Comparison of ENCODE assay signal across 8 cellular contexts in genomic region chr5:139272471-139273321, GRCh38. TPM values are rescaled to one million over a fixed set of nuclear protein-coding genes. Genes with fewer than 3 reads are reported as not detected.
DNase-seq lines count a peak whose midpoint lies in the region; ATAC-seq and TF ChIP-seq lines count a peak whose summit lies in the region.

No MANE protein-coding gene starts in this region.

- H3K27me3 ChIP-seq in H7 (ENCODE audit: control insufficient read depth, insufficient read depth, low read length) (no peaks in the 10 kb centered on the region), SU-DHL-6 (ENCODE audit: low read length) (no peaks in the 10 kb centered on the region), endocrine pancreas (ENCODE audit: control insufficient read depth, insufficient read depth, low read length) (no peaks in the 10 kb centered on the region)

- no peak overlapping the region for H3K27ac Mint-ChIP-seq in progenitor cell of endocrine pancreas

- H3K4me2 ChIP-seq in SU-DHL-6 (ENCODE audit: low read depth, low read length, poor library complexity, severe bottlenecking): peak overlapping the region; percentile 81

- no peak overlapping the region for H3K27ac ChIP-seq in SU-DHL-6 (ENCODE audit: low read depth, low read length)

- peak overlapping the region; percentile 78 for H3K4me3 Mint-ChIP-seq in progenitor cell of endocrine pancreas (ENCODE audit: low read depth)

- no peak overlapping the region for H2AFZ ChIP-seq in SU-DHL-6 (ENCODE audit: low read depth, low read length, severe bottlenecking)

- H3K36me3 ChIP-seq in H7 (replicated peaks; ENCODE audit: control insufficient read depth, insufficient read depth, low read length) (peaks cover 17% of the 10 kb centered on the region), SU-DHL-6 (ENCODE audit: low read length) (peaks cover 19% of the 10 kb centered on the region; the same call in 1 of the 2 replicates), endocrine pancreas (ENCODE audit: control insufficient read depth, insufficient read depth, low read length) (no peaks in the 10 kb centered on the region)

- H3K4me1 ChIP-seq in endocrine pancreas (ENCODE audit: control insufficient read depth, insufficient read depth, low read length): peaks cover 5% of the 10 kb centered on the region

- H4K20me1 ChIP-seq in SU-DHL-6 (ENCODE audit: low read depth, low read length): peaks cover 7% of the 10 kb centered on the region; the same call in 1 of the 2 replicates

- H3K4me1 Mint-ChIP-seq in progenitor cell of endocrine pancreas (ENCODE audit: low read depth): peaks cover 22% of the 10 kb centered on the region

- H3K36me3 Mint-ChIP-seq in progenitor cell of endocrine pancreas (ENCODE audit: insufficient read depth): no peaks in the 10 kb centered on the region

- peaks cover 22% of the 10 kb centered on the region for H3K27me3 Mint-ChIP-seq in progenitor cell of endocrine pancreas

- H3F3A ChIP-seq in SU-DHL-6 (ENCODE audit: insufficient read depth): peaks cover 33% of the 10 kb centered on the region

- H3K9ac ChIP-seq in SU-DHL-6 (ENCODE audit: low read length): no peak overlapping the region
- H3K9ac ChIP-seq in endocrine pancreas (ENCODE audit: control insufficient read depth, insufficient read depth, low read length): no peak overlapping the region

- no peak for TF ChIP-seq CTCF in AG10803 (conservative IDR thresholded peaks at IDR 0.05; ENCODE audit: low read length)
- no peak for TF ChIP-seq CTCF in SU-DHL-6 (IDR thresholded peaks at IDR 0.05; ENCODE audit: insufficient read depth, low read length, poor library complexity, severe bottlenecking)
- no peak for TF ChIP-seq CTCF in progenitor cell of endocrine pancreas (IDR thresholded peaks at IDR 0.05; ENCODE audit: unreplicated experiment)

- peaks cover 36% of the 10 kb centered on the region for H3K79me2 ChIP-seq in SU-DHL-6 (ENCODE audit: insufficient read depth, low read length)

- ATAC-seq in GM18517 (IDR thresholded peaks at IDR 0.05; ENCODE audit: unreplicated experiment): no peak

- no peaks in the 10 kb centered on the region for H3K9me2 ChIP-seq in SU-DHL-6 (replicated peaks; ENCODE audit: insufficient read depth, low read length)

- no peaks in the 10 kb centered on the region for H3K9me3 Mint-ChIP-seq in progenitor cell of endocrine pancreas (ENCODE audit: low read depth)

- DNase-seq in AG10803 (ENCODE audit: low read depth) (peak; percentile 59), H7 (peak; percentile 34), progenitor cell of endocrine pancreas (ENCODE audit: low spot score, unreplicated experiment) (no peak), occipital lobe (lab: John Stamatoyannopoulos, UW) (no peak), hepatic stellate cell (ENCODE audit: low spot score) (no peak)

- H3K4me3 ChIP-seq in AG10803 (ENCODE audit: low read length): no peak overlapping the region; the same call in 1 of the 2 replicates
- H3K4me3 ChIP-seq in H7 (ENCODE audit: insufficient read depth, low read depth, low read length): no peak overlapping the region
- H3K4me3 ChIP-seq in SU-DHL-6 (ENCODE audit: insufficient read depth, low read length, poor library complexity, severe bottlenecking): no peak overlapping the region
- peak overlapping the region; percentile 28 for H3K4me3 ChIP-seq in endocrine pancreas (ENCODE audit: control insufficient read depth, insufficient read depth, low read length)

- H3K9me3 ChIP-seq in SU-DHL-6 (ENCODE audit: insufficient read depth, low read length) (no peaks in the 10 kb centered on the region), endocrine pancreas (ENCODE audit: control insufficient read depth, low read length) (no peaks in the 10 kb centered on the region)

RNA-seq across cellular contexts. Expression of gene MATR3, which starts 20.8 kb away (rescaled TPM):
- 228 and 239 TPM in 2 replicates for total RNA-seq in H7 (2014; rRNA removed; shearing (Covaris generic))
- total RNA-seq in progenitor cell of endocrine pancreas (324 and 336 TPM in 2 replicates), occipital lobe (769 TPM)

Comparison
In these comparisons a context has a peak if more than half of its experiments do, and no peak if none do; other contexts are left out.
1. DNase-seq: peak in AG10803 (single experiment) and H7 (single experiment); none in progenitor cell of endocrine pancreas (single experiment), occipital lobe (single experiment) and hepatic stellate cell (single experiment).